25 cellular contexts compared by ENCODE assay signal in genomic region chr5:4158750-4159447, GRCh38.
"Had no signal": no experiment of that assay in that cellular context is flagged by ENCODE, and none has a peak within 500 bp of the region (broad histone marks: within the 10 kb centered on the region; RNA-seq: fewer than 3 reads in every experiment).

No MANE protein-coding gene starts in this region.

- H3K4me3 ChIP-seq: coronary artery, dorsolateral prefrontal cortex, esophagus muscularis mucosa, esophagus squamous epithelium, gastrocnemius medialis, gastroesophageal sphincter, heart left ventricle, heart right ventricle, hepatocyte had no signal

- H3K27me3 ChIP-seq: esophagus muscularis mucosa, esophagus squamous epithelium, foreskin keratinocyte, gastrocnemius medialis, gastroesophageal sphincter, heart left ventricle, heart right ventricle, hepatocyte had no signal

- ATAC-seq: effector memory CD8-positive, alpha-beta T cell; esophagus mucosa; foreskin keratinocyte; gastrocnemius medialis; gastroesophageal sphincter; heart left ventricle; heart right ventricle had no signal

- DNase-seq: cortex of kidney; dermis blood vessel endothelial cell; dorsolateral prefrontal cortex; effector CD4-positive, alpha-beta T cell; effector CD8-positive, alpha-beta T cell; effector memory CD4-positive, alpha-beta T cell; effector memory CD8-positive, alpha-beta T cell; endodermal cell; erythroblast; esophagus squamous epithelium; foreskin fibroblast; foreskin keratinocyte; foreskin melanocyte; gastrocnemius medialis; glutamatergic neuron; head of caudate nucleus; heart left ventricle; heart right ventricle had no signal

- H3K4me1 ChIP-seq: esophagus muscularis mucosa, esophagus squamous epithelium, foreskin keratinocyte, gastrocnemius medialis, gastroesophageal sphincter, heart left ventricle, heart right ventricle had no signal

- H3K27ac Mint-ChIP-seq: dendritic cell treated with granulocyte-macrophage colony-stimulating factor and Interleukin-4, amounts not matched to agents 40 ng/mL and 50 ng/mL, for 4 days; effector memory CD8-positive, alpha-beta T cell; endodermal cell had no signal

- H3K9me3 ChIP-seq: esophagus muscularis mucosa, esophagus squamous epithelium, gastrocnemius medialis had no signal

- H3K27ac ChIP-seq: coronary artery, dorsolateral prefrontal cortex, epithelial cell of prostate, esophagus muscularis mucosa, esophagus squamous epithelium, foreskin keratinocyte, gastrocnemius medialis, gastroesophageal sphincter, heart left ventricle, heart right ventricle, hepatocyte had no signal

- H3K36me3 ChIP-seq: esophagus muscularis mucosa, esophagus squamous epithelium, gastrocnemius medialis, gastroesophageal sphincter, heart left ventricle, heart right ventricle had no signal

- H3K4me3 Mint-ChIP-seq: dendritic cell treated with granulocyte-macrophage colony-stimulating factor and Interleukin-4, amounts not matched to agents 40 ng/mL and 50 ng/mL, for 4 days; effector memory CD8-positive, alpha-beta T cell; endodermal cell had no signal

- H3K27me3 Mint-ChIP-seq: dendritic cell treated with granulocyte-macrophage colony-stimulating factor and Interleukin-4, amounts not matched to agents 40 ng/mL and 50 ng/mL, for 4 days; effector memory CD8-positive, alpha-beta T cell had no signal
